ENCODE assay signal across 9 cellular contexts in the genomic region with DNA sequence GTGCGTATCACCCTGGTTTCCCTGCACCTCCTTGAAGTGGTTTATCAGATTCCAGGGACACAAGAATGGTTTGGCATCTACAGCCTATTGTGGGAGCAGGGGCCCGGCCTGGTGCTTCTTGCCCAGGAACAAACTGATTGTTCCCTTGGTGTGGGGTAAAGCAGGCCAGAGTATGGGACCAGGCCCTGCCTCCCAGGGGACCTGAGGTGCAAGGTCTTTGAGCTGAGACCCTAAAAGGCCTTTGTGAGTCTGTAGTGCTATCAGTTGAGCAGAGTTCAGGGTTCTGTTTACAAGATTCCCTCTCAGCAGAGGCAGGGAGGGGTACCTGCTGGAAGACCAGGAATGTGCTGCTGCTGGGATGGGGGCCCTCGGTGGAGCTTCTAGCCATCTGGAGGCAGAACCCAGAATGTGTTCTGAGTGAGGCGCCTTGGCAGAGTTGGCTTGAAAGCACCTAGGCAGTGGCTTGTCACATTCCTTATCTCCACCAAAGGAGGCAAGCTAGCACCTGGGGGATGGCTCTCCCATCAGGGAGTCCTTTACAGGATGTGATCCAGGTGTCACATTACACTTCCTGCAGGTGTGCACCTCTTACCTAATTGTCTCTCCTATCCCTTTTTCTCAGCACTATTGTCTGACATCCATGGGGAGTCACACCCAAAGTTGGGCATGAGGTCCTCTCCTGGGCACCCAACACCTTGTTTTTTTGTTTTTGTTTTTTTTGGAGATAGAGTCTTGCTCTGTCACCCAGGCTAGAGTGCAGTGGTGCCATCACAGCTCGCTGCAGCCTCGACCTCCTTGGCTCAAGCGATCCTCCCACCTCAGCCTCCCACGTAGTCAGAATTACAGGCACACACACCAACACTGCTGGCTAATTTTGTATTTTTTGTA. TPM values are rescaled to one million over a fixed set of nuclear protein-coding genes. Genes with fewer than 3 reads are reported as not detected.
DNase-seq lines count a peak whose midpoint lies in the region; ATAC-seq, FAIRE-seq and TF ChIP-seq lines count a peak whose summit lies in the region.
"Had no signal": no experiment of that assay in that cellular context is flagged by ENCODE, and none has a peak within 500 bp of the region (broad histone marks: within the 10 kb centered on the region; RNA-seq: fewer than 3 reads in every experiment).

No MANE protein-coding gene starts in this region.

- FAIRE-seq in endothelial cell of umbilical vein (lab: Jason Lieb, UNC), result no peak

- TF ChIP-seq CTCF in endothelial cell of umbilical vein (IDR thresholded peaks at IDR 0.05; ENCODE audit: extremely low read depth in 1 of 2, insufficient read depth in 1 of 2, low read depth in 1 of 2, low read length in 2 of 2), result no peak

- peaks cover 4 to 5% of the 10 kb centered on the region in 2 experiments for H3K36me3 ChIP-seq in endothelial cell of umbilical vein (ENCODE audit: control insufficient read depth in 2 of 2, extremely low read depth in 1 of 2, insufficient read depth in 2 of 2, low read length in 2 of 2)

- peaks cover 100% of the 10 kb centered on the region for H3K79me2 ChIP-seq in endothelial cell of umbilical vein (ENCODE audit: control insufficient read depth, insufficient read depth, low read length)

- no peak overlapping the region for H2AFZ ChIP-seq in endothelial cell of umbilical vein (ENCODE audit: low read depth, low read length)

- ATAC-seq in naive thymus-derived CD8-positive, alpha-beta T cell, result no peak
- ATAC-seq in HG03565 (IDR thresholded peaks at IDR 0.05; ENCODE audit: unreplicated experiment), result no peak
- no peak for ATAC-seq in GM18907 (IDR thresholded peaks at IDR 0.05; ENCODE audit: unreplicated experiment)

- H3K36me3 Mint-ChIP-seq in naive thymus-derived CD8-positive, alpha-beta T cell, result peaks cover 0 to 2% (median 0%) of the 10 kb centered on the region in 3 donors

- H3K27me3 ChIP-seq in endothelial cell of umbilical vein (ENCODE audit: control insufficient read depth in 2 of 2, insufficient read depth in 2 of 2, low read length in 2 of 2), result no peaks in the 10 kb centered on the region

- BruUV-seq in endothelial cell of umbilical vein (replicated peaks; lab: Mats Ljungman, UMichigan), result no TSS peak

- DNase-seq in DMS153 treated with DMSO at 0.1 percent for 48 hours (lab: John Stamatoyannopoulos, UW; ENCODE audit: unreplicated experiment) (peak; percentile 52), NCI-H2171 treated with DMSO at 0.1 percent for 48 hours (lab: John Stamatoyannopoulos, UW) (peak; percentile 80), endothelial cell of umbilical vein (ENCODE audit: low read depth, low spot score) (no peak), retina (no peak), ecto neural progenitor cell (ENCODE audit: low spot score) (no peak)
- DNase-seq in naive thymus-derived CD8-positive, alpha-beta T cell, result no peak
- DNase-seq: T1000 had no signal

- peak overlapping the region in 1 of 10 donors; percentile 51 for H3K4me3 Mint-ChIP-seq in naive thymus-derived CD8-positive, alpha-beta T cell

- H3K27ac Mint-ChIP-seq in naive thymus-derived CD8-positive, alpha-beta T cell, result peak overlapping the region in 9 of 10 donors; percentile 11 to 90 (median 65)

- H3K4me1 Mint-ChIP-seq in naive thymus-derived CD8-positive, alpha-beta T cell, result peaks cover 34 to 77% (median 57%) of the 10 kb centered on the region in 4 donors

- POLR2A ChIA-PET in endothelial cell of umbilical vein (lab: Charles Lee), result interaction anchor here (1.0 kb wide), 2 partner anchors 26 to 59 kb away, joined by 3 read pairs; no protein-coding TSS in a partner anchor
- POLR2A ChIA-PET in naive thymus-derived CD8-positive, alpha-beta T cell (lab: Charles Lee), result no interaction called here

- no peak for TF ChIP-seq POLR2A in endothelial cell of umbilical vein (IDR thresholded peaks at IDR 0.05; ENCODE audit: low read depth, low read length)

- H4K20me1 ChIP-seq in endothelial cell of umbilical vein (replicated peaks; ENCODE audit: control insufficient read depth, extremely low read depth, insufficient read depth, low read length), result peaks cover 6% of the 10 kb centered on the region

- no peak overlapping the region for H3K4me3 ChIP-seq in endothelial cell of umbilical vein (replicated peaks in 1 of 3; ENCODE audit: insufficient read depth in 1 of 3, low read depth in 1 of 3, low read length in 3 of 3)

- H3K27me3 Mint-ChIP-seq in naive thymus-derived CD8-positive, alpha-beta T cell, result no peaks in the 10 kb centered on the region

- no peaks in the 10 kb centered on the region for H3K9me1 ChIP-seq in endothelial cell of umbilical vein (replicated peaks; ENCODE audit: control insufficient read depth, extremely low read depth, insufficient read depth, low read length)

- intact Hi-C loops in endothelial cell of umbilical vein (cut with micrococcal nuclease), result no loop called here

- peak overlapping the region; percentile 8 for H3K9ac ChIP-seq in endothelial cell of umbilical vein (replicated peaks; ENCODE audit: extremely low read depth, insufficient read depth, low read length)

- no peaks in the 10 kb centered on the region for H3K9me3 ChIP-seq in endothelial cell of umbilical vein (replicated peaks; ENCODE audit: control insufficient read depth, insufficient read depth, low read length)

- H3K27ac ChIP-seq in endothelial cell of umbilical vein (ENCODE audit: insufficient read depth, low read depth, low read length), result peak overlapping the region; percentile 44

- H3K4me2 ChIP-seq in endothelial cell of umbilical vein (ENCODE audit: insufficient read depth, low read length), result peak overlapping the region; percentile 5

- H3K9me3 Mint-ChIP-seq in naive thymus-derived CD8-positive, alpha-beta T cell, result no peaks in the 10 kb centered on the region

- dilution Hi-C loops in endothelial cell of umbilical vein (cut with MboI; ENCODE audit: extremely low pct_ligation_motif_present, low sequenced_read_pairs), result no loop called here

- peaks cover 76% of the 10 kb centered on the region for H3K4me1 ChIP-seq in endothelial cell of umbilical vein (ENCODE audit: control insufficient read depth, extremely low read depth, insufficient read depth, low read length)

- CTCF ChIA-PET in endothelial cell of umbilical vein (lab: Charles Lee), result interaction anchor here (0.9 to 3.0 kb wide), 6 partner anchors 10 to 64 kb away, joined by 3 to 13 read pairs (median 5); no protein-coding TSS in a partner anchor

TF ChIP-seq in endothelial cell of umbilical vein, 7 proteins besides CTCF, POLR2A, EP300 and RAD21:
- TF ChIP-seq MYC (IDR thresholded peaks at IDR 0.05; ENCODE audit: low read depth, low read length) (no peak), EZH2 (IDR thresholded peaks at IDR 0.05; ENCODE audit: borderline replicate concordance, low read depth, low read length, severe bottlenecking) (no peak), JUN (IDR thresholded peaks at IDR 0.05; ENCODE audit: borderline replicate concordance, insufficient read depth, insufficient read length, low read depth) (no peak), FOS (IDR thresholded peaks at IDR 0.05; ENCODE audit: borderline replicate concordance, insufficient read depth, low read length) (no peak), GATA2 (IDR thresholded peaks at IDR 0.05; ENCODE audit: insufficient read depth, insufficient read length, low read depth, low read length) (no peak), POLR2AphosphoS5 (IDR thresholded peaks at IDR 0.05; ENCODE audit: insufficient read depth, low read depth, low read length) (no peak)
- TF ChIP-seq, protein P1, sequence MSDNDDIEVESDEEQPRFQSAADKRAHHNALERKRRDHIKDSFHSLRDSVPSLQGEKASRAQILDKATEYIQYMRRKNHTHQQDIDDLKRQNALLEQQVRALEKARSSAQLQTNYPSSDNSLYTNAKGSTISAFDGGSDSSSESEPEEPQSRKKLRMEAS (IDR thresholded peaks at IDR 0.05; ENCODE audit: insufficient read depth, insufficient read length), result no peak
TF ChIP-seq in endothelial cell of umbilical vein: peak in this region for 0.

RNA-seq across cellular contexts. Expression of a gene that starts 13.1 kb away (rescaled TPM):
- 595 and 670 TPM in 2 replicates for total RNA-seq in endothelial cell of umbilical vein
- polyA plus RNA-seq in endothelial cell of umbilical vein, result 479 and 516 TPM in 2 replicates
- polyA plus RNA-seq in endothelial cell of umbilical vein (2011; cell fraction: cytosol; rRNA removed), result 267 and 270 TPM in 2 replicates
- polyA plus RNA-seq in endothelial cell of umbilical vein (2011; cell fraction: nucleus; rRNA removed), result 3,546 and 4,297 TPM in 2 replicates
- 427 and 466 TPM in 2 replicates for polyA plus RNA-seq in endothelial cell of umbilical vein (2012)
- 1,506 and 1,741 TPM in 2 replicates for polyA minus RNA-seq in endothelial cell of umbilical vein
- polyA minus RNA-seq in endothelial cell of umbilical vein (2011; cell fraction: cytosol; rRNA and poly(A)+ RNA removed), result 139 TPM
- 3,042 and 3,714 TPM in 2 replicates for polyA minus RNA-seq in endothelial cell of umbilical vein (2011; cell fraction: nucleus; rRNA and poly(A)+ RNA removed)
- total RNA-seq in naive thymus-derived CD8-positive, alpha-beta T cell, result 10 to 100 TPM; 75.2 to 76.7 TPM
- 10 to 100 TPM; 11.8 to 32.2 (median 24.4) TPM for polyA plus RNA-seq in naive thymus-derived CD8-positive, alpha-beta T cell

Comparison
In these comparisons a context has a peak if more than half of its experiments do, and no peak if none do; other contexts are left out.
1. DNase-seq: peak in DMS153 treated with DMSO at 0.1 percent for 48 hours (single experiment) and NCI-H2171 treated with DMSO at 0.1 percent for 48 hours (single experiment); none in endothelial cell of umbilical vein (single experiment), naive thymus-derived CD8-positive, alpha-beta T cell (0 of 10), retina (single experiment) and ecto neural progenitor cell (single experiment).